27 cellular contexts compared by ENCODE assay signal in genomic region chr2:890791-891190, GRCh38. TPM values are rescaled to one million over a fixed set of nuclear protein-coding genes. Genes with fewer than 3 reads are reported as not detected.
A peak's percentile ranks its signal among the peaks of the same experiment; 100 is the strongest.
DNase-seq lines count a peak whose midpoint lies in the region; ATAC-seq lines count a peak whose summit lies in the region.
"Had no signal": no experiment of that assay in that cellular context is flagged by ENCODE, and none has a peak within 500 bp of the region (broad histone marks: within the 10 kb centered on the region; RNA-seq: fewer than 3 reads in every experiment).

No MANE protein-coding gene starts in this region.

- no peak overlapping the region for H3K4me3 Mint-ChIP-seq in activated naive CD4-positive, alpha-beta T cell treated with anti-CD3 and anti-CD28 coated beads, Interleukin-2, amount 10 ng/mL, durations not matched to agents 7 days and 5 days
- H3K4me3 Mint-ChIP-seq: B cell; dendritic cell treated with granulocyte-macrophage colony-stimulating factor and Interleukin-4, amounts not matched to agents 40 ng/mL and 50 ng/mL, for 4 days; IgD-negative memory B cell; memory B cell; T-cell had no signal

- no peak for ATAC-seq in left lobe of liver
- ATAC-seq: GM12878, psoas muscle, T-cell had no signal

- peaks cover 3% of the 10 kb centered on the region for H3K9me3 Mint-ChIP-seq in activated naive CD4-positive, alpha-beta T cell treated with anti-CD3 and anti-CD28 coated beads, Interleukin-2, amount 10 ng/mL, durations not matched to agents 7 days and 5 days
- H3K9me3 Mint-ChIP-seq: memory B cell had no signal

- H3K27me3 Mint-ChIP-seq in activated naive CD4-positive, alpha-beta T cell treated with anti-CD3 and anti-CD28 coated beads, Interleukin-2, amount 10 ng/mL, durations not matched to agents 7 days and 5 days, result peaks cover 36% of the 10 kb centered on the region
- H3K27me3 Mint-ChIP-seq: dendritic cell treated with granulocyte-macrophage colony-stimulating factor and Interleukin-4, amounts not matched to agents 40 ng/mL and 50 ng/mL, for 4 days had no signal

- no peaks in the 10 kb centered on the region for H3K4me1 Mint-ChIP-seq in activated naive CD4-positive, alpha-beta T cell treated with anti-CD3 and anti-CD28 coated beads, Interleukin-2, amount 10 ng/mL, durations not matched to agents 7 days and 5 days
- H3K4me1 Mint-ChIP-seq: B cell, IgD-negative memory B cell, memory B cell had no signal

- CTCF ChIA-PET in activated naive CD4-positive, alpha-beta T cell treated with anti-CD3 and anti-CD28 coated beads, Interleukin-2, amount 10 ng/mL, durations not matched to agents 7 days and 5 days (lab: Charles Lee), result interaction anchor here (1.1 kb wide), 1 partner anchor 83 kb away, joined by 3 read pairs; no protein-coding TSS in a partner anchor

- peak; percentile 41 for DNase-seq in activated CD8-positive, alpha-beta memory T cell treated with anti-CD3 and anti-CD28 coated beads for 24 hours
- DNase-seq in activated CD8-positive, alpha-beta memory T cell treated with anti-CD3 and anti-CD28 coated beads, Interleukin-2, amount 50 U/mL, for 48 hours, result no peak
- DNase-seq in HS-5 (ENCODE audit: low read depth), result peak; percentile 41
- DNase-seq in fibroblast of gingiva (ENCODE audit: low read depth), result peak; percentile 67
- DNase-seq in renal cortical epithelial cell (ENCODE audit: low read depth), result peak; percentile 50
- DNase-seq in activated naive CD4-positive, alpha-beta T cell treated with anti-CD3 and anti-CD28 coated beads, Interleukin-2, amount 10 ng/mL, durations not matched to agents 7 days and 5 days, result no peak
- no peak for DNase-seq in left lobe of liver (ENCODE audit: low spot score)
- DNase-seq in NCI-H1105 (lab: John Stamatoyannopoulos, UW), result no peak
- DNase-seq: activated CD4-positive, alpha-beta T cell treated with anti-CD3 and anti-CD28 coated beads for 1 hour; activated naive CD4-positive, alpha-beta T cell; activated T-cell treated with anti-CD3 and anti-CD28 coated beads, Interleukin-2, amount 50 U/mL, for 48 hours; amygdala; DMS53; H7; NCI-H1417 treated with DMSO at 0.1 percent for 48 hours; NCI-H446; OCI-M1; psoas muscle; SHP77; T-cell had no signal

- no peak overlapping the region for H3K27ac Mint-ChIP-seq in activated naive CD4-positive, alpha-beta T cell treated with anti-CD3 and anti-CD28 coated beads, Interleukin-2, amount 10 ng/mL, durations not matched to agents 7 days and 5 days
- H3K27ac Mint-ChIP-seq: B cell; dendritic cell treated with granulocyte-macrophage colony-stimulating factor and Interleukin-4, amounts not matched to agents 40 ng/mL and 50 ng/mL, for 4 days; IgD-negative memory B cell; memory B cell; T-cell had no signal

- no peaks in the 10 kb centered on the region for H3K36me3 Mint-ChIP-seq in activated naive CD4-positive, alpha-beta T cell treated with anti-CD3 and anti-CD28 coated beads, Interleukin-2, amount 10 ng/mL, durations not matched to agents 7 days and 5 days
- H3K36me3 Mint-ChIP-seq: IgD-negative memory B cell, memory B cell, T-cell had no signal

RNA-seq across cellular contexts. Expression of gene SNTG2, which starts 59.9 kb away (rescaled TPM):
- total RNA-seq in renal cortical epithelial cell, result 0.15 TPM in 1 of 2 replicates, not detected in the other
- not detected for total RNA-seq in left lobe of liver
- total RNA-seq: fibroblast of lung, GM12878, myocyte had no signal

Comparison
In these comparisons a context has a peak if more than half of its experiments do, and no peak if none do; other contexts are left out.
1. DNase-seq: peak in activated CD8-positive, alpha-beta memory T cell treated with anti-CD3 and anti-CD28 coated beads for 24 hours (single experiment), HS-5 (single experiment), fibroblast of gingiva (single experiment) and renal cortical epithelial cell (single experiment); none in activated CD8-positive, alpha-beta memory T cell treated with anti-CD3 and anti-CD28 coated beads, Interleukin-2, amount 50 U/mL, for 48 hours (single experiment), activated naive CD4-positive, alpha-beta T cell treated with anti-CD3 and anti-CD28 coated beads, Interleukin-2, amount 10 ng/mL, durations not matched to agents 7 days and 5 days (single experiment), left lobe of liver (single experiment) and NCI-H1105 (single experiment).